Comparison of ENCODE assay signal across 16 cellular contexts in the genomic region with DNA sequence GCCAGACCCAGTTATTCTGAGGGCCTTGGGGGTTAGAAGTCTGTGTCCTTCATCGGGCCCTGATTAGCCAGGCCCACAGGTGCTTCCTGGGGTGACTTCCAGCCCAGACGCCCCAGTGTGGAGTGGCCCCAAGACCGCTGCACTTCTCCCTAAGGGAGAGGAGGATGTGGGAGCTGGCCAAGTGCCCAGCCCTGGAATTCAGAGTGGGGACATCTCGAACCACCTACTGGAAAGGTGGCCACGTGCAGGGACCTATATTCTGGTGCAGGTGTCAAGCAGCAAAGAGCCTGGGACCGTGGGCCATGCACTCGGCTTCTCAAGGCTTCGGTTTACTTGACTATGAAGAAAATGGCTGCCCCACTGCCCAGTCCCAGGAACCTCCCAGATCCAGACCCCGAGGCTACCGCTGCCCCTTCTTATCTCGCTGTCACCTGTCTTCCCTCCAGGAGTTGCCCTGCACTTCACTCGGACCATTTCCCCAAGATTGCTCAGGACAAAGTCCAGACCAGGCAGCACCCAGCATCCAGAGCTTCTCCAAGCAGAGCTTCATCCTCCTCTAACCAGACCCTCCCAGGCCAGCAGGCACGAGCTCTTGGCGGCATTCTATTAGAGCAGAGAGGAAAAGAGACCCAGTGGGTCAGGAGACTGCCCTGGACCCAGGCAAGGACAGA.
DNase-seq lines count a peak whose midpoint lies in the region; ATAC-seq and TF ChIP-seq lines count a peak whose summit lies in the region.
"Had no signal": no experiment of that assay in that cellular context is flagged by ENCODE, and none has a peak within 500 bp of the region (broad histone marks: within the 10 kb centered on the region; RNA-seq: fewer than 3 reads in every experiment).

No MANE protein-coding gene starts in this region.

- no peak overlapping the region for H3T11ph ChIP-seq in H9 (ENCODE audit: low read length)

- H3K36me3 Mint-ChIP-seq in activated CD4-positive, alpha-beta T cell treated with anti-CD3 and anti-CD28 coated beads, Interleukin-2, amount 10 ng/mL, durations not matched to agents 24 days and 14 days (ENCODE audit: low read depth) = no peaks in the 10 kb centered on the region
- no peaks in the 10 kb centered on the region for H3K36me3 Mint-ChIP-seq in H9 (ENCODE audit: insufficient read depth in 1 of 3, low read depth in 3 of 3)

- H3K23me2 ChIP-seq in H9 (ENCODE audit: insufficient read length, low read depth, low read length, poor library complexity, severe bottlenecking) = no peaks in the 10 kb centered on the region

- no peaks in the 10 kb centered on the region for H3K27me3 Mint-ChIP-seq in activated CD4-positive, alpha-beta T cell treated with anti-CD3 and anti-CD28 coated beads, Interleukin-2, amount 10 ng/mL, durations not matched to agents 24 days and 14 days
- H3K27me3 Mint-ChIP-seq in H9 (ENCODE audit: low read depth) = peaks cover 6% of the 10 kb centered on the region

- H3K36me3 ChIP-seq in esophagus (ENCODE audit: control insufficient read depth in 2 of 2, insufficient read depth in 2 of 2, low read length in 1 of 2) (no peaks in the 10 kb centered on the region), gastrocnemius medialis (no peaks in the 10 kb centered on the region)

- H3K27me3 ChIP-seq in esophagus (ENCODE audit: control insufficient read depth in 1 of 2, insufficient read depth in 2 of 2, low read length in 2 of 2) (no peaks in the 10 kb centered on the region), gastrocnemius medialis (no peaks in the 10 kb centered on the region), H9 (ENCODE audit: insufficient read depth, low read length) (no peaks in the 10 kb centered on the region)

- no peaks in the 10 kb centered on the region for H3K9me3 Mint-ChIP-seq in activated CD4-positive, alpha-beta T cell treated with anti-CD3 and anti-CD28 coated beads, Interleukin-2, amount 10 ng/mL, durations not matched to agents 24 days and 14 days
- H3K9me3 Mint-ChIP-seq in H9 = no peaks in the 10 kb centered on the region; a peak in 1 of 5 replicates

- peaks cover 73% of the 10 kb centered on the region for H3K4me1 Mint-ChIP-seq in activated CD4-positive, alpha-beta T cell treated with anti-CD3 and anti-CD28 coated beads, Interleukin-2, amount 10 ng/mL, durations not matched to agents 24 days and 14 days
- peaks cover 13 to 37% of the 10 kb centered on the region in 2 experiments for H3K4me1 Mint-ChIP-seq in H9

- in situ Hi-C loops in gastrocnemius medialis (cut with MboI; ENCODE audit: low sequenced_read_pairs in 4 of 4) = no loop called here

- no peak overlapping the region for H3K18ac ChIP-seq in H9 (ENCODE audit: insufficient read length, low read depth, low read length)

- TF ChIP-seq POLR2A in gastrocnemius medialis (IDR thresholded peaks at IDR 0.05) = no peak

- peak overlapping the region; percentile 78 for H3K27ac Mint-ChIP-seq in activated CD4-positive, alpha-beta T cell treated with anti-CD3 and anti-CD28 coated beads, Interleukin-2, amount 10 ng/mL, durations not matched to agents 24 days and 14 days
- H3K27ac Mint-ChIP-seq in H9 = no peak overlapping the region

- no peak overlapping the region for H3K23ac ChIP-seq in H9 (ENCODE audit: insufficient read length, low read depth, low read length)

- peak overlapping the region; percentile 76 to 77 for H3K27ac ChIP-seq in esophagus (ENCODE audit: low read depth in 2 of 2, low read length in 1 of 2)
- peak overlapping the region in 18 of 21 experiments; percentile 19 to 76 (median 60) for H3K27ac ChIP-seq in skin epidermis
- H3K27ac ChIP-seq in gastrocnemius medialis = no peak overlapping the region
- no peak overlapping the region for H3K27ac ChIP-seq in H9 (ENCODE audit: insufficient read length, low read depth, low read length)
- H3K27ac ChIP-seq: GM23248 had no signal

- H4K20me1 ChIP-seq in H9 (ENCODE audit: control insufficient read depth, insufficient read depth, insufficient read length) = no peaks in the 10 kb centered on the region

- no peak for ATAC-seq in gastrocnemius medialis

- WGBS in esophagus, 2 donors = 78 to 86% methylated on average over 14 of the region's 14 CpGs
- WGBS in H9 (ENCODE audit: extremely low coverage, insufficient read length, low lambda C conversion rate) = no CpG with 5 or more reads among the region's 14 CpGs

- no peak overlapping the region for H3K56ac ChIP-seq in H9 (ENCODE audit: insufficient read length, low read depth, low read length)

- H2BK15ac ChIP-seq in H9 (ENCODE audit: low read depth, low read length) = no peak overlapping the region

- no peaks in the 10 kb centered on the region for H3K79me1 ChIP-seq in H9 (ENCODE audit: insufficient read depth, low read depth, low read length, poor library complexity, severe bottlenecking)

- H3K14ac ChIP-seq in H9 (ENCODE audit: insufficient read depth, low read length) = no peak overlapping the region

- H3K9me3 ChIP-seq in esophagus (ENCODE audit: control insufficient read depth in 2 of 2, insufficient read depth in 1 of 2, low read depth in 1 of 2, low read length in 1 of 2) (no peaks in the 10 kb centered on the region), gastrocnemius medialis (no peaks in the 10 kb centered on the region), H9 (ENCODE audit: control insufficient read depth, low read depth, low read length) (no peaks in the 10 kb centered on the region)
- H3K9me3 ChIP-seq: A549 had no signal

- TF ChIP-seq CTCF in gastrocnemius medialis (IDR thresholded peaks at IDR 0.05 in 4 of 5, conservative IDR thresholded peaks at IDR 0.05 in 1 of 5) (no peak), H9 (conservative IDR thresholded peaks at IDR 0.05) (no peak)

- no peak overlapping the region for H2AFZ ChIP-seq in H9 (ENCODE audit: low read length)
- H2AFZ ChIP-seq: GM23248 had no signal

- H4K8ac ChIP-seq in H9 (replicated peaks; ENCODE audit: insufficient read length, low read depth, low read length) = no peak overlapping the region

- H2BK12ac ChIP-seq in H9 (ENCODE audit: insufficient read length, low read depth, low read length) = no peak overlapping the region

- DNase-seq in activated CD4-positive, alpha-beta T cell treated with anti-CD3 and anti-CD28 coated beads, Interleukin-2, amount 10 ng/mL, durations not matched to agents 24 days and 14 days = no peak
- no peak for DNase-seq in activated CD4-positive, alpha-beta T cell treated with anti-CD3 and anti-CD28 coated beads, Interleukin-2, amount 50 U/mL, for 4 hours
- DNase-seq in ELF-1 (ENCODE audit: low read depth, low spot score) = peak; percentile 66
- DNase-seq in stimulated activated CD4-positive, alpha-beta T cell treated with anti-CD3 and anti-CD28 coated beads, Interleukin-12 subunit alpha, Interleukin-12 subunit beta, amount 100 ng/mL, for 4 hours = no peak
- no peak for DNase-seq in gastrocnemius medialis
- no peak for DNase-seq in H9
- DNase-seq: activated CD4-positive, alpha-beta T cell treated with anti-CD3 and anti-CD28 coated beads for 1 hour; activated naive CD4-positive, alpha-beta T cell; GM23248; NCI-H1092 treated with DMSO at 0.1 percent for 48 hours; NCI-H2227 treated with DMSO at 0.1 percent for 48 hours; stimulated activated CD4-positive, alpha-beta T cell treated with anti-CD3 and anti-CD28 coated beads, Interleukin-2, amount 100 ng/mL, for 48 hours; SW 1271 had no signal

- H4K5ac ChIP-seq in H9 (ENCODE audit: insufficient read length, low read depth, low read length) = no peak overlapping the region

- H3K4me2 ChIP-seq in H9 (ENCODE audit: insufficient read depth, insufficient read length, low read length) = no peak overlapping the region
- H3K4me2 ChIP-seq: A549 had no signal

- H4K91ac ChIP-seq in H9 (ENCODE audit: insufficient read length, low read depth, low read length) = no peak overlapping the region

- H3K4me3 Mint-ChIP-seq in activated CD4-positive, alpha-beta T cell treated with anti-CD3 and anti-CD28 coated beads, Interleukin-2, amount 10 ng/mL, durations not matched to agents 24 days and 14 days = no peak overlapping the region
- no peak overlapping the region for H3K4me3 Mint-ChIP-seq in H9

- H2BK20ac ChIP-seq in H9 (ENCODE audit: low read depth, low read length, poor library complexity, severe bottlenecking) = no peak overlapping the region

- H3K79me2 ChIP-seq in H9 (ENCODE audit: insufficient read depth, low read length) = no peaks in the 10 kb centered on the region

- H3K4me3 ChIP-seq in esophagus (ENCODE audit: low read depth in 1 of 2, low read length in 2 of 2) (no peak overlapping the region), skin epidermis (no peak overlapping the region), gastrocnemius medialis (no peak overlapping the region)
- H3K4me3 ChIP-seq: A549, GM23248 had no signal

- H3K4ac ChIP-seq in H9 (ENCODE audit: low read depth, low read length) = no peak overlapping the region

- H3K4me1 ChIP-seq in esophagus (ENCODE audit: control insufficient read depth in 2 of 2, insufficient read depth in 2 of 2, low read length in 1 of 2) = peaks cover 3 to 43% of the 10 kb centered on the region in 2 donors
- H3K4me1 ChIP-seq in gastrocnemius medialis = peaks cover 8 to 20% of the 10 kb centered on the region in 2 donors
- H3K4me1 ChIP-seq in H9 (ENCODE audit: insufficient read depth, low read length) = no peaks in the 10 kb centered on the region
- H3K4me1 ChIP-seq: A549 had no signal

- no peak overlapping the region for H3K9ac ChIP-seq in H9 (ENCODE audit: extremely low read depth, insufficient read length, low read length)
- H3K9ac ChIP-seq: GM23248 had no signal

- intact Hi-C loops in activated CD4-positive, alpha-beta T cell treated with anti-CD3 and anti-CD28 coated beads, Interleukin-2, amount 10 ng/mL, durations not matched to agents 24 days and 14 days (cut with micrococcal nuclease) = no loop called here
- intact Hi-C loops in gastrocnemius medialis (cut with DNase I; ENCODE audit: low total_unique reads) = no loop called here

- no peak overlapping the region for H2BK5ac ChIP-seq in H9 (ENCODE audit: insufficient read length, low read length)

- H2AK5ac ChIP-seq in H9 (ENCODE audit: insufficient read length, low read length) = no peak overlapping the region

- H2BK120ac ChIP-seq in H9 (ENCODE audit: low read depth, low read length, poor library complexity, severe bottlenecking) = no peak overlapping the region

Comparison
In these comparisons a context has a peak if more than half of its experiments do, and no peak if none do; other contexts are left out.
1. H3K27ac ChIP-seq: peak in esophagus (2 of 2) and skin epidermis (18 of 21); none in gastrocnemius medialis (0 of 4) and H9 (single experiment).